ENCODE assay signal across 16 cellular contexts in the genomic region with DNA sequence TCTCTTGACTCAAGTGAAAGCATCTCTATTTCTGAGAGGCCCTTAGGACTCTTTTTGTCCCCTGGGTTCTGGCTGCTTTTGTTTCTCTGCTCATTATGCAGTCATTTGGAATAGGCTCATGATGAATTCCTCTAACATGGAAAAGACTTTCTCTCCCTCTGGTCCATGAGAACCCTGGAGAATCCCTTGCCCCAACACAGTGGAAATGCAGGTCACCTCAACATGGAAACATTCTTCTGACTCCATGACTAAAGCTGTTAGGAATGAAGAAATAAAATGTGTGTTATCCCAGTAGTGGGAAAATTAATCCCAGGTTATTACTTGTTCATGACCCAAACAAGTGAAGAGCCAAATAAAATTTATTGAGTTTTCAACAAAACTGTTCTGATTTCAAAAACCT.
A peak's percentile ranks its signal among the peaks of the same experiment; 100 is the strongest.
DNase-seq lines count a peak whose midpoint lies in the region; ATAC-seq, FAIRE-seq and TF ChIP-seq lines count a peak whose summit lies in the region.
"Had no signal": no experiment of that assay in that cellular context is flagged by ENCODE, and none has a peak within 500 bp of the region (broad histone marks: within the 10 kb centered on the region; RNA-seq: fewer than 3 reads in every experiment).

No MANE protein-coding gene starts in this region.

- H3K36me3 Mint-ChIP-seq in GM23338 (ENCODE audit: low read depth), result no peaks in the 10 kb centered on the region
- H3K36me3 Mint-ChIP-seq: CD4-positive, alpha-beta memory T cell had no signal

- H3K9me3 Mint-ChIP-seq in GM23338, result peaks cover 4% of the 10 kb centered on the region; the same call in 1 of the 3 replicates

- H3K4me3 Mint-ChIP-seq in GM23338, result no peak overlapping the region
- H3K4me3 Mint-ChIP-seq: B cell; CD4-positive, alpha-beta memory T cell had no signal

- peak overlapping the region; percentile 83; the same call in 1 of the 2 replicates for H2AFZ ChIP-seq in GM23338

- no peak overlapping the region for H3K27ac ChIP-seq in GM23338 (ENCODE audit: low read depth)

- no peaks in the 10 kb centered on the region for H3K9me2 ChIP-seq in GM23338 (ENCODE audit: insufficient read depth)

- CTCF ChIA-PET in BJ (lab: Yijun Ruan, JAX), result interaction anchor here (1.4 kb wide), 1 partner anchor 12 kb away, joined by 4 read pairs; no protein-coding TSS in a partner anchor

- no peak overlapping the region for H3K27ac Mint-ChIP-seq in GM23338
- H3K27ac Mint-ChIP-seq: B cell; CD4-positive, alpha-beta memory T cell had no signal

- no peak overlapping the region for H3K4me2 ChIP-seq in GM23338

- H3K36me3 ChIP-seq in BJ (ENCODE audit: control insufficient read depth, insufficient read depth, low read length) (no peaks in the 10 kb centered on the region), GM23338 (ENCODE audit: insufficient read depth) (no peaks in the 10 kb centered on the region)

- no peak for FAIRE-seq in urothelium cell line (lab: Jason Lieb, UNC)
- FAIRE-seq: G401.6, GM19239 had no signal

- no peaks in the 10 kb centered on the region for H3K4me1 ChIP-seq in GM23338 (ENCODE audit: insufficient read depth)

- no peaks in the 10 kb centered on the region for H4K20me1 ChIP-seq in GM23338 (replicated peaks; ENCODE audit: insufficient read depth)

- no peaks in the 10 kb centered on the region for H3K27me3 ChIP-seq in BJ (ENCODE audit: control insufficient read depth, insufficient read depth, low read length)
- no peaks in the 10 kb centered on the region for H3K27me3 ChIP-seq in GM23338 (ENCODE audit: insufficient read depth)

- DNase-seq in BJ (ENCODE audit: low read depth) (peak; percentile 39), GM23338 (ENCODE audit: low spot score) (no peak), astrocyte of the hippocampus (ENCODE audit: low read depth, low spot score) (peak; percentile 17), renal cortical epithelial cell (ENCODE audit: low read depth) (peak; percentile 32), urothelium cell line (ENCODE audit: low spot score) (no peak), GOT3 (lab: John Stamatoyannopoulos, UW) (no peak)
- DNase-seq: Calu3; CD4-positive, alpha-beta memory T cell; NCI-H1436 treated with DMSO at 0.1 percent for 48 hours; NCI-H2029 treated with DMSO at 0.1 percent for 48 hours; NCI-H524 had no signal

- no peaks in the 10 kb centered on the region for H3K79me2 ChIP-seq in GM23338 (replicated peaks; ENCODE audit: insufficient read depth)

- POLR2A ChIA-PET in BJ (lab: Charles Lee), result no interaction called here

- no peaks in the 10 kb centered on the region for H3F3A ChIP-seq in GM23338 (replicated peaks; ENCODE audit: low read depth)

- H3K27me3 Mint-ChIP-seq in GM23338 (ENCODE audit: insufficient read depth, low read depth, poor library complexity), result no peaks in the 10 kb centered on the region

- no peaks in the 10 kb centered on the region; the same call in 1 of the 3 replicates for H3K4me1 Mint-ChIP-seq in GM23338
- H3K4me1 Mint-ChIP-seq: B cell; CD4-positive, alpha-beta memory T cell had no signal

- no peak overlapping the region for H3K4me3 ChIP-seq in BJ (ENCODE audit: low read depth, low read length)
- H3K4me3 ChIP-seq in GM23338, result no peak overlapping the region
- H3K4me3 ChIP-seq: K562 had no signal

- ATAC-seq in GM23338 (no peak), SK-N-SH treated with all-trans-retinoic acid at 6 μM for 48 hours (no peak)
- ATAC-seq: K562 had no signal

- TF ChIP-seq CTCF in BJ (IDR thresholded peaks at IDR 0.05; ENCODE audit: insufficient read depth, low read depth, low read length), result no peak
- TF ChIP-seq CTCF in GM23338 (conservative IDR thresholded peaks at IDR 0.05; ENCODE audit: low read depth in 2 of 2), result no peak

TF ChIP-seq in GM23338, 12 proteins besides CTCF, POLR2A, EP300 and RAD21 (continues in another document):
- no peak for TF ChIP-seq STAT1 (IDR thresholded peaks at IDR 0.05; ENCODE audit: unreplicated experiment)

TF ChIP-seq in SK-N-SH treated with all-trans-retinoic acid at 6 μM for 48 hours, 23 proteins besides CTCF, POLR2A, EP300 and RAD21:
- TF ChIP-seq RARB (CRISPR knock-in tag; IDR thresholded peaks at IDR 0.05) (no peak), PPARA (CRISPR knock-in tag; IDR thresholded peaks at IDR 0.05; ENCODE audit: borderline replicate concordance) (no peak)
- TF ChIP-seq, protein P1, sequence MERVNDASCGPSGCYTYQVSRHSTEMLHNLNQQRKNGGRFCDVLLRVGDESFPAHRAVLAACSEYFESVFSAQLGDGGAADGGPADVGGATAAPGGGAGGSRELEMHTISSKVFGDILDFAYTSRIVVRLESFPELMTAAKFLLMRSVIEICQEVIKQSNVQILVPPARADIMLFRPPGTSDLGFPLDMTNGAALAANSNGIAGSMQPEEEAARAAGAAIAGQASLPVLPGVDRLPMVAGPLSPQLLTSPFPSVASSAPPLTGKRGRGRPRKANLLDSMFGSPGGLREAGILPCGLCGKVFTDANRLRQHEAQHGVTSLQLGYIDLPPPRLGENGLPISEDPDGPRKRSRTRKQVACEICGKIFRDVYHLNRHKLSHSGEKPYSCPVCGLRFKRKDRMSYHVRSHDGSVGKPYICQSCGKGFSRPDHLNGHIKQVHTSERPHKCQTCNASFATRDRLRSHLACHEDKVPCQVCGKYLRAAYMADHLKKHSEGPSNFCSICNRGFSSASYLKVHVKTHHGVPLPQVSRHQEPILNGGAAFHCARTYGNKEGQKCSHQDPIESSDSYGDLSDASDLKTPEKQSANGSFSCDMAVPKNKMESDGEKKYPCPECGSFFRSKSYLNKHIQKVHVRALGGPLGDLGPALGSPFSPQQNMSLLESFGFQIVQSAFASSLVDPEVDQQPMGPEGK (CRISPR knock-in tag; IDR thresholded peaks at IDR 0.05; ENCODE audit: borderline replicate concordance), result no peak

Comparison
In these comparisons a context has a peak if more than half of its experiments do, and no peak if none do; other contexts are left out.
1. DNase-seq: peak in BJ (single experiment), astrocyte of the hippocampus (single experiment) and renal cortical epithelial cell (single experiment); none in GM23338 (single experiment), urothelium cell line (single experiment) and GOT3 (single experiment).